In genomic region chr10:105718207-105718995, GRCh38 we compare ENCODE assay signal across 23 cellular contexts.
"Had no signal": no experiment of that assay in that cellular context is flagged by ENCODE, and none has a peak within 500 bp of the region (broad histone marks: within the 10 kb centered on the region; RNA-seq: fewer than 3 reads in every experiment).

No MANE protein-coding gene starts in this region.

- H3K27ac ChIP-seq: adrenal gland, gastrocnemius medialis, heart left ventricle, parathyroid adenoma, right lobe of liver, stomach had no signal

- H3K36me3 Mint-ChIP-seq: stimulated activated effector memory CD8-positive, alpha-beta T cell treated with anti-CD3 and anti-CD28 coated beads, Interleukin-12 subunit alpha, Interleukin-12 subunit beta, amount 100 ng/mL, for 72 hours; type B pancreatic cell had no signal

- H3K79me2 ChIP-seq: parathyroid adenoma had no signal

- H3K4me1 Mint-ChIP-seq: natural killer cell; stimulated activated effector memory CD8-positive, alpha-beta T cell treated with anti-CD3 and anti-CD28 coated beads, Interleukin-12 subunit alpha, Interleukin-12 subunit beta, amount 100 ng/mL, for 72 hours had no signal

- ATAC-seq: activated naive CD4-positive, alpha-beta T cell treated with anti-CD3 and anti-CD28 coated beads, Interleukin-2, amount 50 U/mL, for 72 hours; esophagus mucosa; gastrocnemius medialis; heart left ventricle; natural killer cell; right lobe of liver; stimulated activated effector memory CD8-positive, alpha-beta T cell treated with anti-CD3 and anti-CD28 coated beads, Interleukin-12 subunit alpha, Interleukin-12 subunit beta, amount 100 ng/mL, for 72 hours had no signal

- H3K9me3 ChIP-seq: adrenal gland, gastrocnemius medialis, heart left ventricle, right lobe of liver, stomach had no signal

- FAIRE-seq: astrocyte, bronchial epithelial cell, TTC549 had no signal

- H3K27ac Mint-ChIP-seq: activated naive CD4-positive, alpha-beta T cell treated with anti-CD3 and anti-CD28 coated beads, Interleukin-2, amount 50 U/mL, for 72 hours; activated T-helper 1 cell treated with anti-CD3 and anti-CD28 coated beads, Interleukin-12 subunit alpha, Interleukin-12 subunit beta, Interleukin-2, Interleukin-4 antibody, amounts not matched to agents 30 ng/mL and 10 ng/mL and 1 ng/mL, durations not matched to agents 14 hours and 24 hours and 36 hours; natural killer cell; stimulated activated effector memory CD8-positive, alpha-beta T cell treated with anti-CD3 and anti-CD28 coated beads, Interleukin-12 subunit alpha, Interleukin-12 subunit beta, amount 100 ng/mL, for 72 hours; type B pancreatic cell had no signal

- H3K9me3 Mint-ChIP-seq: activated T-helper 1 cell treated with anti-CD3 and anti-CD28 coated beads, Interleukin-12 subunit alpha, Interleukin-12 subunit beta, Interleukin-2, Interleukin-4 antibody, amounts not matched to agents 30 ng/mL and 10 ng/mL and 1 ng/mL, durations not matched to agents 14 hours and 24 hours and 36 hours; type B pancreatic cell had no signal

- H2AFZ ChIP-seq: parathyroid adenoma had no signal

- DNase-seq: activated CD4-positive, alpha-beta T cell treated with anti-CD3 and anti-CD28 coated beads, Interleukin-2, amount 50 U/mL, for 48 hours; activated gamma-delta T cell treated with Interleukin-2 at 50 U/mL for 16 hours; activated T-cell treated with anti-CD3 and anti-CD28 coated beads for 4 hours; adrenal gland; effector CD4-positive, alpha-beta T cell; gastrocnemius medialis; heart left ventricle; kidney glomerular epithelial cell; mesendoderm; natural killer cell; right lobe of liver; stimulated activated CD4-positive, alpha-beta T cell treated with anti-CD3 and anti-CD28 coated beads, Interleukin-4, amount 100 ng/mL, for 24 hours; stomach had no signal

- H3K4me3 Mint-ChIP-seq: activated T-helper 1 cell treated with anti-CD3 and anti-CD28 coated beads, Interleukin-12 subunit alpha, Interleukin-12 subunit beta, Interleukin-2, Interleukin-4 antibody, amounts not matched to agents 30 ng/mL and 10 ng/mL and 1 ng/mL, durations not matched to agents 14 hours and 24 hours and 36 hours; natural killer cell; stimulated activated effector memory CD8-positive, alpha-beta T cell treated with anti-CD3 and anti-CD28 coated beads, Interleukin-12 subunit alpha, Interleukin-12 subunit beta, amount 100 ng/mL, for 72 hours; type B pancreatic cell had no signal

- H3K27me3 ChIP-seq: adrenal gland, gastrocnemius medialis, heart left ventricle, right lobe of liver, stomach had no signal

- H3K4me2 ChIP-seq: smooth muscle cell had no signal

- H3K27me3 Mint-ChIP-seq: type B pancreatic cell had no signal

- H3K4me1 ChIP-seq: adrenal gland, gastrocnemius medialis, heart left ventricle, parathyroid adenoma, right lobe of liver, stomach had no signal

- H3K36me3 ChIP-seq: adrenal gland, gastrocnemius medialis, heart left ventricle, right lobe of liver, stomach had no signal

- H3K4me3 ChIP-seq: adrenal gland, gastrocnemius medialis, heart left ventricle, right lobe of liver, smooth muscle cell, stomach had no signal
